Comparison of ENCODE assay signal across 8 cellular contexts in genomic region chr19:2061093-2061935, GRCh38. TPM values are rescaled to one million over a fixed set of nuclear protein-coding genes. Genes with fewer than 3 reads are reported as not detected.
A peak's percentile ranks its signal among the peaks of the same experiment; 100 is the strongest.
DNase-seq lines count a peak whose midpoint lies in the region; ATAC-seq and TF ChIP-seq lines count a peak whose summit lies in the region.

No MANE protein-coding gene starts in this region.

- H3K4me3 ChIP-seq in KMS-11 (IDR thresholded peaks at IDR 0.05; ENCODE audit: insufficient read depth, low read depth, low read length) (no peak overlapping the region), Panc1 (ENCODE audit: low read depth in 2 of 2, low read length in 2 of 2) (peak overlapping the region; percentile 47 to 52), esophagus squamous epithelium (peak overlapping the region; percentile 51 to 83 (median 64))

- H3K27ac Mint-ChIP-seq in activated T-cell treated with anti-CD3 and anti-CD28 coated beads, Interleukin-2, amount 50 U/mL, for 72 hours: peak overlapping the region; percentile 33

- BruUV-seq in Panc1 (replicated peaks; lab: Mats Ljungman, UMichigan): no TSS peak

- H3K4me1 ChIP-seq in KMS-11 (ENCODE audit: low read depth, poor library complexity, severe bottlenecking): peaks cover 27% of the 10 kb centered on the region
- H3K4me1 ChIP-seq in Panc1 (ENCODE audit: control insufficient read depth, insufficient read depth, low read length): peaks cover 48% of the 10 kb centered on the region
- H3K4me1 ChIP-seq in esophagus squamous epithelium: peaks cover 47 to 86% (median 55%) of the 10 kb centered on the region in 3 donors

- intact Hi-C loops in Panc1 (cut with micrococcal nuclease; ENCODE audit: unreplicated experiment) (no loop called here), esophagus squamous epithelium (cut with DNase I) (no loop called here)

- H3K9me3 ChIP-seq in Panc1 (ENCODE audit: control insufficient read depth, insufficient read depth, low read depth, low read length) (no peaks in the 10 kb centered on the region), esophagus squamous epithelium (no peaks in the 10 kb centered on the region)

- H3K9me3 Mint-ChIP-seq in activated T-cell treated with anti-CD3 and anti-CD28 coated beads, Interleukin-2, amount 50 U/mL, for 72 hours: no peaks in the 10 kb centered on the region

- H3K27ac ChIP-seq in KMS-11 (peak overlapping the region; percentile 95), Panc1 (ENCODE audit: low read length) (peak overlapping the region; percentile 88), esophagus squamous epithelium (peak overlapping the region; percentile 98 to 99 (median 99))

- no peaks in the 10 kb centered on the region for H3K36me3 ChIP-seq in KMS-11 (ENCODE audit: insufficient read depth)
- no peaks in the 10 kb centered on the region for H3K36me3 ChIP-seq in Panc1 (ENCODE audit: control insufficient read depth, insufficient read depth, low read length)
- H3K36me3 ChIP-seq in esophagus squamous epithelium: no peaks in the 10 kb centered on the region

- H3K9ac ChIP-seq in KMS-11: peak overlapping the region; percentile 90

- H3K4me3 Mint-ChIP-seq in activated T-cell treated with anti-CD3 and anti-CD28 coated beads, Interleukin-2, amount 50 U/mL, for 72 hours: peak overlapping the region; percentile 91 to 94

- TF ChIP-seq CTCF in KMS-11 (conservative IDR thresholded peaks at IDR 0.05; ENCODE audit: low read depth, low read length) (no peak), Panc1 (IDR thresholded peaks at IDR 0.05) (no peak), esophagus squamous epithelium (IDR thresholded peaks at IDR 0.05) (peak in 1 of 6 experiments; percentile 4)

- H3K4me1 Mint-ChIP-seq in activated T-cell treated with anti-CD3 and anti-CD28 coated beads, Interleukin-2, amount 50 U/mL, for 72 hours (ENCODE audit: low read depth): peaks cover 27% of the 10 kb centered on the region

- H3K27me3 Mint-ChIP-seq in activated T-cell treated with anti-CD3 and anti-CD28 coated beads, Interleukin-2, amount 50 U/mL, for 72 hours (ENCODE audit: low read depth): no peaks in the 10 kb centered on the region

- WGBS in esophagus squamous epithelium, 2 donors: 0% methylated on average over 8 to 14 of the region's 83 CpGs

- H3K27me3 ChIP-seq in KMS-11 (ENCODE audit: insufficient read depth, low read depth) (no peaks in the 10 kb centered on the region), Panc1 (ENCODE audit: control insufficient read depth, insufficient read depth, low read length) (no peaks in the 10 kb centered on the region), esophagus squamous epithelium (no peaks in the 10 kb centered on the region)

- TF ChIP-seq POLR2A in esophagus squamous epithelium (IDR thresholded peaks at IDR 0.05): peak in 3 of 4 donors; percentile 68 to 97 (median 68)

- POLR2A ChIA-PET in Panc1 (lab: Charles Lee): interaction anchor here (0.5 kb wide), 1 partner anchor 97 kb away, joined by 4 read pairs; no protein-coding TSS in a partner anchor

- H2AFZ ChIP-seq in KMS-11 (ENCODE audit: low read depth): peak overlapping the region; percentile 64

- ATAC-seq in GM21737 (IDR thresholded peaks at IDR 0.05; ENCODE audit: unreplicated experiment) (peak; percentile 63), Panc1 (peak; percentile 82)
- peak; percentile 85 to 89 for ATAC-seq in activated T-cell treated with anti-CD3 and anti-CD28 coated beads, Interleukin-2, amount 50 U/mL, for 72 hours (replicated peaks in 1 of 2)

- peak overlapping the region; percentile 97 for H3K4me2 ChIP-seq in KMS-11

- CTCF ChIA-PET in Panc1 (lab: Charles Lee): interaction anchor here (0.9 kb wide), 1 partner anchor 45 kb away, joined by 3 read pairs; no protein-coding TSS in a partner anchor

- in situ Hi-C loops in Panc1 (cut with HindIII; ENCODE audit: low pct_unique_long_range_greater_than_20kb, low sequenced_read_pairs): no loop called here

- no peaks in the 10 kb centered on the region for H3K36me3 Mint-ChIP-seq in activated T-cell treated with anti-CD3 and anti-CD28 coated beads, Interleukin-2, amount 50 U/mL, for 72 hours (ENCODE audit: insufficient read depth in 2 of 2)

- peak; percentile 96 for DNase-seq in DMS79 (lab: John Stamatoyannopoulos, UW)
- peak; percentile 67 for DNase-seq in Panc1 (ENCODE audit: low read depth, low spot score)
- peak; percentile 99 to 100 for DNase-seq in activated T-cell treated with anti-CD3 and anti-CD28 coated beads, Interleukin-2, amount 50 U/mL, for 72 hours
- peak; percentile 97 for DNase-seq in esophagus squamous epithelium (lab: John Stamatoyannopoulos, UW)
- peak; percentile 99 for DNase-seq in myocyte (ENCODE audit: low read depth)
- DNase-seq in stimulated activated CD8-positive, alpha-beta memory T cell treated with anti-CD3 and anti-CD28 coated beads, Interleukin-7, amount 100 ng/mL, for 4 hours (ENCODE audit: low read depth in 2 of 2): peak; percentile 97 to 98

- H3K79me2 ChIP-seq in KMS-11 (ENCODE audit: insufficient read depth, low read depth): no peaks in the 10 kb centered on the region

- H4K20me1 ChIP-seq in KMS-11 (ENCODE audit: insufficient read depth): no peaks in the 10 kb centered on the region

RNA-seq across cellular contexts. Expression of gene MKNK2, which starts 10.3 kb away (rescaled TPM):
- total RNA-seq in Panc1 (2021; ENCODE audit: unreplicated experiment): 240 TPM
- polyA plus RNA-seq in Panc1 (2012; ENCODE audit: insufficient read length): 278 TPM
- 100 to 1,000 TPM; 120 to 121 TPM for total RNA-seq in activated T-cell treated with anti-CD3 and anti-CD28 coated beads, Interleukin-2, amount 50 U/mL, for 72 hours
- total RNA-seq in esophagus squamous epithelium: 100 to 1,000 TPM; 147 to 300 (median 189) TPM
- total RNA-seq in myocyte: 35.3 and 44.6 TPM in 2 replicates
- polyA plus RNA-seq in myocyte (2012): 34.7 TPM

RNA-seq across cellular contexts. Expression of gene MOB3A, which starts 34.8 kb away (rescaled TPM):
- 36.3 TPM for total RNA-seq in Panc1 (2021; ENCODE audit: unreplicated experiment)
- polyA plus RNA-seq in Panc1 (2012; ENCODE audit: insufficient read length): 21.0 TPM
- total RNA-seq in activated T-cell treated with anti-CD3 and anti-CD28 coated beads, Interleukin-2, amount 50 U/mL, for 72 hours: 100 to 1,000 TPM; 129 to 134 TPM
- 10 to 100 TPM; 22.9 to 26.9 (median 23.6) TPM for total RNA-seq in esophagus squamous epithelium
- 17.6 and 22.4 TPM in 2 replicates for total RNA-seq in myocyte
- 20.7 TPM for polyA plus RNA-seq in myocyte (2012)

RNA-seq across cellular contexts. Expression of gene IZUMO4, which starts 35.4 kb away (rescaled TPM):
- total RNA-seq in Panc1 (2021; ENCODE audit: unreplicated experiment) (5.4 TPM), esophagus squamous epithelium (10 to 100 TPM in 1 of 4 donors, 1 to 10 TPM in 2, not detected in 1; 3.0 to 11.4 (median 3.2) TPM), myocyte (7.2 and 8.2 TPM in 2 replicates)
- polyA plus RNA-seq in Panc1 (2012; ENCODE audit: insufficient read length): 4.7 TPM
- total RNA-seq in activated T-cell treated with anti-CD3 and anti-CD28 coated beads, Interleukin-2, amount 50 U/mL, for 72 hours: 10 to 100 TPM; 28.5 to 36.9 TPM
- polyA plus RNA-seq in myocyte (2012): 6.2 TPM

RNA-seq across cellular contexts. Expression of gene BTBD2, which starts 45.8 kb away (rescaled TPM):
- 59.6 TPM for total RNA-seq in Panc1 (2021; ENCODE audit: unreplicated experiment)
- 178 TPM for polyA plus RNA-seq in Panc1 (2012; ENCODE audit: insufficient read length)
- total RNA-seq in activated T-cell treated with anti-CD3 and anti-CD28 coated beads, Interleukin-2, amount 50 U/mL, for 72 hours: 10 to 100 TPM; 48.7 to 56.2 TPM
- total RNA-seq in esophagus squamous epithelium: 10 to 100 TPM; 42.3 to 79.0 (median 63.8) TPM
- 40.2 and 44.4 TPM in 2 replicates for total RNA-seq in myocyte
- 59.6 TPM for polyA plus RNA-seq in myocyte (2012)
